In the genomic region with DNA sequence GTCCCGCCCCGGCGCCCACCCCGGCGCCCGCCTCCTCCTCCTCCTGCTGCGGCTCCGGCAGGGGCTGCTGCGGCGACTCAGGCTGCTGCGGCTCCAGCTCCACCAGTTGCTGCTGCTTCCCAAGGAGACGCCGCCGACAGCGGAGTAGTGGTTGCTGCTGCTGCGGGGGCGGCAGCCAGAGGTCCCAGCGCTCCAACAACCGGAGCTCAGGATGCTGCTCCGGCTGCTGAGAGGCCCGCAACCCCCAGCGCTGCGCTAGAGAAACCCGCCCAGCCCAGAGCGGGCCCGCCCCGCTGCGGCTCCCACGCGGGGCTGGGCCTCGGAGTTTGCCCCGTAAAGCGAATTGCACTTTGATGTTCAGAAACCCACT, we compare ENCODE assay signal across 13 cellular contexts. TPM values are rescaled to one million over a fixed set of nuclear protein-coding genes. Genes with fewer than 3 reads are reported as not detected.
DNase-seq lines count a peak whose midpoint lies in the region; FAIRE-seq and TF ChIP-seq lines count a peak whose summit lies in the region.
"Had no signal": no experiment of that assay in that cellular context is flagged by ENCODE, and none has a peak within 500 bp of the region (broad histone marks: within the 10 kb centered on the region; RNA-seq: fewer than 3 reads in every experiment).

No MANE protein-coding gene starts in this region.

- no peak for FAIRE-seq in astrocyte (lab: Jason Lieb, UNC)
- FAIRE-seq: endothelial cell of umbilical vein had no signal

- H3K79me2 ChIP-seq in astrocyte (ENCODE audit: insufficient read depth, low read length), result no peaks in the 10 kb centered on the region
- H3K79me2 ChIP-seq in OCI-LY7 (ENCODE audit: insufficient read depth, low read depth, low read length), result no peaks in the 10 kb centered on the region

- H3K4me3 Mint-ChIP-seq in activated CD4-positive, alpha-beta T cell treated with anti-CD3 and anti-CD28 coated beads, Interleukin-2, amount 10 ng/mL, durations not matched to agents 7 days and 5 days, result no peak overlapping the region
- no peak overlapping the region for H3K4me3 Mint-ChIP-seq in astrocyte (ENCODE audit: unreplicated experiment)
- H3K4me3 Mint-ChIP-seq: memory B cell had no signal

- peak; percentile 7 for DNase-seq in activated CD4-positive, alpha-beta T cell treated with anti-CD3 and anti-CD28 coated beads for 48 hours
- DNase-seq in activated CD4-positive, alpha-beta T cell treated with anti-CD3 and anti-CD28 coated beads, Interleukin-2, amount 10 ng/mL, durations not matched to agents 7 days and 5 days, result no peak
- DNase-seq in astrocyte (ENCODE audit: low read depth) (peak; percentile 23), iris pigment epithelial cell (ENCODE audit: low read depth) (peak; percentile 12), suprapubic skin (ENCODE audit: low spot score in 2 of 2) (no peak), OCI-LY7 (ENCODE audit: low spot score) (no peak), mucosa of gallbladder (ENCODE audit: low spot score) (no peak), T-helper 9 cell (no peak)
- DNase-seq: NCI-H1694 had no signal

- H3K4me3 ChIP-seq in astrocyte (ENCODE audit: insufficient read depth, low read depth, low read length) (no peak overlapping the region), suprapubic skin (peak overlapping the region; percentile 44), OCI-LY7 (ENCODE audit: low read depth, low read length, poor library complexity, severe bottlenecking) (no peak overlapping the region)

- H3K4me1 ChIP-seq in astrocyte (ENCODE audit: insufficient read depth, low read length) (no peaks in the 10 kb centered on the region), suprapubic skin (peaks cover 13% of the 10 kb centered on the region), OCI-LY7 (ENCODE audit: insufficient read depth, low read length, poor library complexity, severe bottlenecking) (no peaks in the 10 kb centered on the region)

- CTCF ChIA-PET in activated CD4-positive, alpha-beta T cell treated with anti-CD3 and anti-CD28 coated beads, Interleukin-2, amount 10 ng/mL, durations not matched to agents 7 days and 5 days (lab: Charles Lee), result no interaction called here
- CTCF ChIA-PET in OCI-LY7 (lab: Charles Lee; ENCODE audit: unreplicated experiment), result no interaction called here

- H3K9ac ChIP-seq in astrocyte (ENCODE audit: low read length), result no peak overlapping the region

- H3K9me3 ChIP-seq in astrocyte (ENCODE audit: insufficient read depth, low read depth, low read length) (no peaks in the 10 kb centered on the region), suprapubic skin (no peaks in the 10 kb centered on the region), OCI-LY7 (ENCODE audit: low read length) (no peaks in the 10 kb centered on the region)

- H4K20me1 ChIP-seq in astrocyte (ENCODE audit: insufficient read depth, low read length) (no peaks in the 10 kb centered on the region), OCI-LY7 (ENCODE audit: insufficient read depth, low read length) (no peaks in the 10 kb centered on the region)

- H2AFZ ChIP-seq in astrocyte (ENCODE audit: low read depth, low read length), result no peak overlapping the region
- no peak overlapping the region for H2AFZ ChIP-seq in OCI-LY7 (ENCODE audit: low read length)

- H3K27ac Mint-ChIP-seq in activated CD4-positive, alpha-beta T cell treated with anti-CD3 and anti-CD28 coated beads, Interleukin-2, amount 10 ng/mL, durations not matched to agents 7 days and 5 days, result no peak overlapping the region
- H3K27ac Mint-ChIP-seq in astrocyte (ENCODE audit: unreplicated experiment), result no peak overlapping the region
- H3K27ac Mint-ChIP-seq: memory B cell had no signal

- peaks cover 58% of the 10 kb centered on the region for H3K27me3 Mint-ChIP-seq in activated CD4-positive, alpha-beta T cell treated with anti-CD3 and anti-CD28 coated beads, Interleukin-2, amount 10 ng/mL, durations not matched to agents 7 days and 5 days
- H3K27me3 Mint-ChIP-seq in astrocyte (ENCODE audit: low read depth, unreplicated experiment), result peaks cover 48% of the 10 kb centered on the region

- POLR2A ChIA-PET in activated CD4-positive, alpha-beta T cell treated with anti-CD3 and anti-CD28 coated beads, Interleukin-2, amount 10 ng/mL, durations not matched to agents 7 days and 5 days (lab: Charles Lee), result no interaction called here
- POLR2A ChIA-PET in OCI-LY7 (lab: Charles Lee), result no interaction called here

- no peak overlapping the region for H3K27ac ChIP-seq in astrocyte (ENCODE audit: low read depth, low read length)
- H3K27ac ChIP-seq in suprapubic skin, result no peak overlapping the region
- H3K27ac ChIP-seq in OCI-LY7 (ENCODE audit: low read depth, low read length, poor library complexity, severe bottlenecking), result no peak overlapping the region

- TF ChIP-seq POLR2A in suprapubic skin (IDR thresholded peaks at IDR 0.05), result no peak

- no peaks in the 10 kb centered on the region for H3K9me2 ChIP-seq in OCI-LY7 (ENCODE audit: insufficient read depth, low read length)

- TF ChIP-seq EP300 in suprapubic skin (IDR thresholded peaks at IDR 0.05), result no peak

- peak overlapping the region; percentile 30 for H3K4me2 ChIP-seq in astrocyte (ENCODE audit: low read length)
- no peak overlapping the region for H3K4me2 ChIP-seq in OCI-LY7 (ENCODE audit: low read length)

- no peaks in the 10 kb centered on the region for H3K9me3 Mint-ChIP-seq in activated CD4-positive, alpha-beta T cell treated with anti-CD3 and anti-CD28 coated beads, Interleukin-2, amount 10 ng/mL, durations not matched to agents 7 days and 5 days
- no peaks in the 10 kb centered on the region for H3K9me3 Mint-ChIP-seq in astrocyte (ENCODE audit: unreplicated experiment)
- H3K9me3 Mint-ChIP-seq: memory B cell had no signal

- 3% methylated on average over 10 of the region's 33 CpGs for WGBS in suprapubic skin

- intact Hi-C loops in OCI-LY7 (cut with micrococcal nuclease; ENCODE audit: unreplicated experiment), result no loop called here

- H3K27me3 ChIP-seq in astrocyte (ENCODE audit: insufficient read depth, low read length), result peaks cover 10% of the 10 kb centered on the region
- H3K27me3 ChIP-seq in suprapubic skin, result peaks cover 50% of the 10 kb centered on the region

- no peaks in the 10 kb centered on the region for H3K36me3 ChIP-seq in astrocyte (ENCODE audit: insufficient read depth, low read length)
- H3K36me3 ChIP-seq in suprapubic skin, result no peaks in the 10 kb centered on the region
- H3K36me3 ChIP-seq in OCI-LY7 (ENCODE audit: insufficient read depth, low read length), result no peaks in the 10 kb centered on the region

- TF ChIP-seq CTCF in astrocyte (IDR thresholded peaks at IDR 0.05; ENCODE audit: insufficient read depth, low read depth, low read length) (no peak), suprapubic skin (IDR thresholded peaks at IDR 0.05) (no peak), OCI-LY7 (conservative IDR thresholded peaks at IDR 0.05; ENCODE audit: low read length) (no peak)

- no peaks in the 10 kb centered on the region for H3K36me3 Mint-ChIP-seq in activated CD4-positive, alpha-beta T cell treated with anti-CD3 and anti-CD28 coated beads, Interleukin-2, amount 10 ng/mL, durations not matched to agents 7 days and 5 days (ENCODE audit: low read depth)
- H3K36me3 Mint-ChIP-seq in astrocyte (ENCODE audit: low read depth, unreplicated experiment), result no peaks in the 10 kb centered on the region
- H3K36me3 Mint-ChIP-seq: memory B cell had no signal

- peaks cover 1% of the 10 kb centered on the region for H3K4me1 Mint-ChIP-seq in activated CD4-positive, alpha-beta T cell treated with anti-CD3 and anti-CD28 coated beads, Interleukin-2, amount 10 ng/mL, durations not matched to agents 7 days and 5 days
- no peaks in the 10 kb centered on the region for H3K4me1 Mint-ChIP-seq in astrocyte (ENCODE audit: low read depth, unreplicated experiment)

- BruUV-seq in OCI-LY7 (replicated peaks; lab: Mats Ljungman, UMichigan), result no TSS peak

RNA-seq across cellular contexts. Expression of gene CRCT1, which starts 1.2 kb away (rescaled TPM):
- not detected for total RNA-seq in activated CD4-positive, alpha-beta T cell treated with anti-CD3 and anti-CD28 coated beads, Interleukin-2, amount 10 ng/mL, durations not matched to agents 7 days and 5 days
- total RNA-seq in astrocyte, result not detected in 2 replicates
- total RNA-seq in suprapubic skin, result 100 to 1,000 TPM in 3 of 4 donors, 10 to 100 TPM in 1; 19.1 to 228 (median 129) TPM
- total RNA-seq in OCI-LY7 (2014; rRNA removed; shearing (Covaris generic)), result not detected in 2 replicates
- total RNA-seq in OCI-LY7 (2022), result not detected in 2 replicates
- total RNA-seq in mucosa of gallbladder, result not detected
- total RNA-seq: endothelial cell of umbilical vein, G401, skeletal muscle tissue had no signal

RNA-seq across cellular contexts. Expression of gene LCE5A, which starts 4.8 kb away (rescaled TPM):
- total RNA-seq in activated CD4-positive, alpha-beta T cell treated with anti-CD3 and anti-CD28 coated beads, Interleukin-2, amount 10 ng/mL, durations not matched to agents 7 days and 5 days, result not detected
- total RNA-seq in astrocyte (not detected in 2 replicates), suprapubic skin (100 to 1,000 TPM in 3 of 4 donors, 10 to 100 TPM in 1; 41.1 to 222 (median 140) TPM), OCI-LY7 (2022) (not detected in 2 replicates), mucosa of gallbladder (not detected)
- not detected in 2 replicates for total RNA-seq in OCI-LY7 (2014; rRNA removed; shearing (Covaris generic))
- total RNA-seq: endothelial cell of umbilical vein, G401, skeletal muscle tissue had no signal

RNA-seq across cellular contexts. Expression of gene LCE3E, which starts 51.1 kb away (rescaled TPM):
- not detected for total RNA-seq in activated CD4-positive, alpha-beta T cell treated with anti-CD3 and anti-CD28 coated beads, Interleukin-2, amount 10 ng/mL, durations not matched to agents 7 days and 5 days
- not detected in 2 replicates for total RNA-seq in astrocyte
- total RNA-seq in suprapubic skin, result 10 to 100 TPM in 1 of 4 donors, 1 to 10 TPM in 2, not detected in 1; 4.8 to 19.0 (median 7.4) TPM
- total RNA-seq in OCI-LY7 (2014; rRNA removed; shearing (Covaris generic)), result not detected in 2 replicates
- total RNA-seq in OCI-LY7 (2022), result not detected in 2 replicates
- total RNA-seq in mucosa of gallbladder, result not detected
- total RNA-seq: endothelial cell of umbilical vein, G401, skeletal muscle tissue had no signal

Comparison
In these comparisons a context has a peak if more than half of its experiments do, and no peak if none do; other contexts are left out.
1. DNase-seq: peak in activated CD4-positive, alpha-beta T cell treated with anti-CD3 and anti-CD28 coated beads for 48 hours (single experiment), astrocyte (single experiment) and iris pigment epithelial cell (single experiment); none in activated CD4-positive, alpha-beta T cell treated with anti-CD3 and anti-CD28 coated beads, Interleukin-2, amount 10 ng/mL, durations not matched to agents 7 days and 5 days (single experiment), suprapubic skin (0 of 2), OCI-LY7 (single experiment), mucosa of gallbladder (single experiment) and T-helper 9 cell (single experiment).
2. RNA of gene CRCT1, which starts 1.2 kb away (total RNA-seq): 19.1 to 228 TPM in suprapubic skin; not detected in activated CD4-positive, alpha-beta T cell treated with anti-CD3 and anti-CD28 coated beads, Interleukin-2, amount 10 ng/mL, durations not matched to agents 7 days and 5 days, not detected in astrocyte, not detected in OCI-LY7 and not detected in mucosa of gallbladder (single experiment); every median in the first group is over 10 times any median in the second.
3. RNA of gene LCE5A, which starts 4.8 kb away (total RNA-seq): 41.1 to 222 TPM in suprapubic skin; not detected in astrocyte, not detected in activated CD4-positive, alpha-beta T cell treated with anti-CD3 and anti-CD28 coated beads, Interleukin-2, amount 10 ng/mL, durations not matched to agents 7 days and 5 days, not detected in OCI-LY7 and not detected in mucosa of gallbladder (single experiment); every median in the first group is over 10 times any median in the second.